15 cellular contexts compared by ENCODE assay signal in genomic region chr11:77654770-77655434, GRCh38. TPM values are rescaled to one million over a fixed set of nuclear protein-coding genes. Genes with fewer than 3 reads are reported as not detected.
DNase-seq lines count a peak whose midpoint lies in the region; ATAC-seq and TF ChIP-seq lines count a peak whose summit lies in the region.
"Had no signal": no experiment of that assay in that cellular context is flagged by ENCODE, and none has a peak within 500 bp of the region (broad histone marks: within the 10 kb centered on the region; RNA-seq: fewer than 3 reads in every experiment).

No MANE protein-coding gene starts in this region.

- H2AFZ ChIP-seq in IMR-90 (replicated peaks; ENCODE audit: low read length, poor library complexity) = no peak overlapping the region

- peak overlapping the region; percentile 72 for H2BK120ac ChIP-seq in IMR-90 (ENCODE audit: low read depth, low read length)

- H4K20me1 ChIP-seq in IMR-90 (ENCODE audit: insufficient read depth, low read length) = no peaks in the 10 kb centered on the region; the same call in 1 of the 2 replicates

- peak overlapping the region; percentile 8; the same call in 1 of the 2 replicates for H3K4me2 ChIP-seq in IMR-90 (ENCODE audit: low read depth, low read length)

- no peak for TF ChIP-seq CTCF in IMR-90 (conservative IDR thresholded peaks at IDR 0.05; ENCODE audit: low read depth, low read length)
- TF ChIP-seq CTCF in fibroblast of villous mesenchyme (IDR thresholded peaks at IDR 0.05; ENCODE audit: insufficient read depth, low read depth, low read length) = no peak

- H3K4ac ChIP-seq in IMR-90 (ENCODE audit: low read depth, low read length) = peak overlapping the region; percentile 88

- TF ChIP-seq RAD21 in IMR-90 (IDR thresholded peaks at IDR 0.05; ENCODE audit: low read length) = no peak

- TF ChIP-seq POLR2A in IMR-90 (IDR thresholded peaks at IDR 0.05; ENCODE audit: low read depth, low read length) = no peak

- intact Hi-C loops in IMR-90 (cut with micrococcal nuclease) = no loop called here

- H3K18ac ChIP-seq in IMR-90 (ENCODE audit: low read depth, low read length) = peak overlapping the region; percentile 74

- peak overlapping the region; percentile 74; the same call in 1 of the 3 replicates for H2BK15ac ChIP-seq in IMR-90 (ENCODE audit: low read depth, low read length)

- POLR2A ChIA-PET in IMR-90 (lab: Charles Lee; ENCODE audit: unreplicated experiment) = no interaction called here

- no TSS peak for BruUV-seq in IMR-90 (replicated peaks; lab: Mats Ljungman, UMichigan)

- peak overlapping the region; percentile 19; the same call in 1 of the 2 replicates for H4K5ac ChIP-seq in IMR-90 (ENCODE audit: low read depth, low read length)

- no peak overlapping the region for H2AK9ac ChIP-seq in IMR-90 (replicated peaks; ENCODE audit: low read depth, low read length, poor library complexity)

- H3K27ac ChIP-seq in IMR-90 (ENCODE audit: insufficient read depth, low read length) = peak overlapping the region; percentile 85; the same call in 1 of the 2 replicates
- H3K27ac ChIP-seq: 22Rv1, SJSA1 had no signal

- peaks cover 11% of the 10 kb centered on the region for H3K4me1 ChIP-seq in IMR-90 (ENCODE audit: control insufficient read depth, insufficient read depth, low read length)

- peak overlapping the region; percentile 85 for H2BK5ac ChIP-seq in IMR-90 (ENCODE audit: low read depth, low read length, poor library complexity, severe bottlenecking)

- dilution Hi-C loops in IMR-90 (cut with HindIII; ENCODE audit: low sequenced_read_pairs, unreplicated experiment) = no loop called here

- H3K14ac ChIP-seq in IMR-90 (replicated peaks; ENCODE audit: low read depth, low read length) = 0 out of 2 replicates have a peak overlapping the region, but pooled peaks have one; percentile 59

- ATAC-seq in IMR-90 (ENCODE audit: low read depth) = peak; percentile 49
- no peak for ATAC-seq in HG03354 (IDR thresholded peaks at IDR 0.05; ENCODE audit: poor library complexity, severe bottlenecking, unreplicated experiment)

- WGBS in IMR-90 (ENCODE audit: extremely low coverage in 2 of 2, insufficient read length in 1 of 2), 2 experiments = 78% methylated on average over 3 of the region's 4 CpGs; no CpG with 5 or more reads in 1 of the 2 experiments

- H2AK5ac ChIP-seq in IMR-90 (ENCODE audit: low read depth, low read length) = peak overlapping the region; percentile 94

- H4K91ac ChIP-seq in IMR-90 (ENCODE audit: insufficient read depth, low read depth, low read length) = peak overlapping the region; percentile 59

- no peak overlapping the region for H3K9ac ChIP-seq in IMR-90 (ENCODE audit: low read depth, low read length)

- no peak overlapping the region for H3K23ac ChIP-seq in IMR-90 (ENCODE audit: low read depth, low read length)

- peak overlapping the region; percentile 84 to 89; a peak in 3 of 4 replicates for H4K8ac ChIP-seq in IMR-90 (ENCODE audit: low read depth in 2 of 2, low read length in 2 of 2)

- no peaks in the 10 kb centered on the region for H3K36me3 ChIP-seq in IMR-90 (ENCODE audit: control insufficient read depth, insufficient read depth, low read length)
- H3K36me3 ChIP-seq: SJSA1 had no signal

- H3K4me3 ChIP-seq in IMR-90 (ENCODE audit: insufficient read depth, low read depth, low read length) (no peak overlapping the region), fibroblast of villous mesenchyme (ENCODE audit: low read depth, low read length) (no peak overlapping the region)
- H3K4me3 ChIP-seq: SJSA1 had no signal

- no peak overlapping the region for H3K56ac ChIP-seq in IMR-90 (ENCODE audit: extremely low read depth, insufficient read depth, low read length)

- CTCF ChIA-PET in IMR-90 (lab: Yijun Ruan, JAX) = no interaction called here

- H3K27me3 ChIP-seq in IMR-90 (ENCODE audit: control insufficient read depth, insufficient read depth, low read length) = no peaks in the 10 kb centered on the region
- H3K27me3 ChIP-seq: SJSA1 had no signal

- H2BK20ac ChIP-seq in IMR-90 (ENCODE audit: low read depth, low read length) = peak overlapping the region; percentile 54; the same call in 1 of the 2 replicates

- no peaks in the 10 kb centered on the region for H3K79me1 ChIP-seq in IMR-90 (ENCODE audit: low read depth in 1 of 2, low read length in 2 of 2)

- H3K9me3 ChIP-seq in IMR-90 (ENCODE audit: control insufficient read depth, insufficient read depth, low read length) = no peaks in the 10 kb centered on the region
- H3K9me3 ChIP-seq: SJSA1 had no signal

- DNase-seq in NCI-H2171 treated with DMSO at 0.1 percent for 48 hours (lab: John Stamatoyannopoulos, UW) (peak; percentile 15), NCI-H2171 (lab: John Stamatoyannopoulos, UW) (no peak), IMR-90 (peak; percentile 70), fibroblast of villous mesenchyme (ENCODE audit: low read depth) (peak; percentile 47), dedifferentiated amniotic fluid mesenchymal stem cell (ENCODE audit: extremely low spot score) (no peak), AG20443 (ENCODE audit: low spot score) (no peak), NCI-H748 (lab: John Stamatoyannopoulos, UW; ENCODE audit: unreplicated experiment) (no peak)
- DNase-seq: CD4-positive, alpha-beta memory T cell; Kasumi-1; NCI-H1417; NCI-H1930; NCI-H774 had no signal

- in situ Hi-C loops in IMR-90 (cut with MboI; ENCODE audit: low sequenced_read_pairs) = no loop called here

- 0 out of 2 replicates have a peak, but pooled peaks cover 3% of the 10 kb centered on the region for H3K9me1 ChIP-seq in IMR-90 (ENCODE audit: insufficient read depth, low read length)

TF ChIP-seq in IMR-90, 13 proteins besides CTCF, POLR2A, EP300 and RAD21:
- no peak for TF ChIP-seq NFE2L2 (IDR thresholded peaks at IDR 0.05; ENCODE audit: low read depth, low read length)
- no peak for TF ChIP-seq MAZ (IDR thresholded peaks at IDR 0.05; ENCODE audit: borderline replicate concordance, low read depth, low read length)
- no peak for TF ChIP-seq ELK1 (IDR thresholded peaks at IDR 0.05; ENCODE audit: borderline replicate concordance, low read depth, low read length)
- no peak for TF ChIP-seq SMC3 (IDR thresholded peaks at IDR 0.05; ENCODE audit: low read depth, low read length)
- no peak for TF ChIP-seq MAFK (IDR thresholded peaks at IDR 0.05; ENCODE audit: low read depth, low read length)
- no peak for TF ChIP-seq CHD1 (IDR thresholded peaks at IDR 0.05; ENCODE audit: low read depth, low read length)
- TF ChIP-seq RFX5 (IDR thresholded peaks at IDR 0.05; ENCODE audit: low read depth, low read length) = no peak
- TF ChIP-seq MXI1 (IDR thresholded peaks at IDR 0.05; ENCODE audit: borderline replicate concordance, low read depth, low read length) = no peak

RNA-seq across cellular contexts. Expression of gene CLNS1A, which starts 17.3 kb away (rescaled TPM):
- 66.7 and 188 TPM in 2 replicates for total RNA-seq in IMR-90 (2012; rRNA removed)
- 88.0 and 97.0 TPM in 2 replicates for polyA plus RNA-seq in IMR-90 (2012; rRNA removed)
- 16.0 and 24.9 TPM in 2 replicates for polyA plus RNA-seq in IMR-90 (2012; cell fraction: cytosol; rRNA removed)
- polyA plus RNA-seq in IMR-90 (2012; cell fraction: nucleus; rRNA removed; ENCODE audit: low replicate concordance) = 9.7 and 42.8 TPM in 2 replicates
- total RNA-seq in fibroblast of villous mesenchyme = 69.3 and 88.5 TPM in 2 replicates

Comparison
In these comparisons a context has a peak if more than half of its experiments do, and no peak if none do; other contexts are left out.
1. DNase-seq: peak in NCI-H2171 treated with DMSO at 0.1 percent for 48 hours (single experiment), IMR-90 (single experiment) and fibroblast of villous mesenchyme (single experiment); none in NCI-H2171 (single experiment), dedifferentiated amniotic fluid mesenchymal stem cell (single experiment), AG20443 (single experiment) and NCI-H748 (single experiment).